Comparison of ENCODE assay signal across 1 cellular context in genomic region chr12:93802293-93802692, GRCh38.
TF ChIP-seq lines count a peak whose summit lies in the region.

No MANE protein-coding gene starts in this region.

TF ChIP-seq in SK-N-SH, 30 proteins besides CTCF, POLR2A, EP300 and RAD21 (continued from another document):
- TF ChIP-seq REST (IDR thresholded peaks at IDR 0.05; ENCODE audit: low read depth, low read length): no peak
- no peak for TF ChIP-seq CHD2 (IDR thresholded peaks at IDR 0.05; ENCODE audit: low read length, partially characterized antibody)
- TF ChIP-seq TAF1 (IDR thresholded peaks at IDR 0.05; ENCODE audit: borderline replicate concordance, low read depth, low read length): no peak
- TF ChIP-seq TEAD4 (IDR thresholded peaks at IDR 0.05; ENCODE audit: borderline replicate concordance, insufficient read depth): no peak
- TF ChIP-seq, protein P1, sequence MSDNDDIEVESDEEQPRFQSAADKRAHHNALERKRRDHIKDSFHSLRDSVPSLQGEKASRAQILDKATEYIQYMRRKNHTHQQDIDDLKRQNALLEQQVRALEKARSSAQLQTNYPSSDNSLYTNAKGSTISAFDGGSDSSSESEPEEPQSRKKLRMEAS (IDR thresholded peaks at IDR 0.05; ENCODE audit: low read depth): no peak
- TF ChIP-seq POLR2AphosphoS5 (IDR thresholded peaks at IDR 0.05; ENCODE audit: low read depth, low read length): no peak
- no peak for TF ChIP-seq MEF2A (IDR thresholded peaks at IDR 0.05; ENCODE audit: borderline replicate concordance, low read depth)
TF ChIP-seq in SK-N-SH: peak in this region for 0.
